Comparison of ENCODE assay signal across 31 cellular contexts in genomic region chr11:36688892-36689291, GRCh38.
"Had no signal": no experiment of that assay in that cellular context is flagged by ENCODE, and none has a peak within 500 bp of the region (broad histone marks: within the 10 kb centered on the region; RNA-seq: fewer than 3 reads in every experiment).

No MANE protein-coding gene starts in this region.

- H3K36me3 Mint-ChIP-seq: activated naive CD4-positive, alpha-beta T cell treated with anti-CD3 and anti-CD28 coated beads, Interleukin-2, amount 10 ng/mL, durations not matched to agents 7 days and 5 days; activated naive CD4-positive, alpha-beta T cell treated with anti-CD3 and anti-CD28 coated beads, Interleukin-2, amount 50 U/mL, for 72 hours; activated naive CD8-positive, alpha-beta T cell treated with anti-CD3 and anti-CD28 coated beads, Interleukin-2, amount 10 ng/mL, durations not matched to agents 7 days and 5 days; brain had no signal

- H3K4me3 ChIP-seq: ascending aorta, breast epithelium, cardiac muscle cell, colonic mucosa, esophagus squamous epithelium, gastroesophageal sphincter, heart right ventricle had no signal

- H3K4me3 Mint-ChIP-seq: activated CD4-positive, alpha-beta memory T cell treated with anti-CD3 and anti-CD28 coated beads, Interleukin-2, amount 10 ng/mL, durations not matched to agents 7 days and 5 days; activated CD4-positive, alpha-beta T cell treated with anti-CD3 and anti-CD28 coated beads, Interleukin-2, amount 10 ng/mL, durations not matched to agents 7 days and 5 days; activated naive CD4-positive, alpha-beta T cell treated with anti-CD3 and anti-CD28 coated beads, Interleukin-2, amount 10 ng/mL, durations not matched to agents 7 days and 5 days; activated naive CD8-positive, alpha-beta T cell treated with anti-CD3 and anti-CD28 coated beads, Interleukin-2, amount 10 ng/mL, durations not matched to agents 7 days and 5 days; activated T-cell treated with anti-CD3 and anti-CD28 coated beads, Interleukin-2, amount 50 U/mL, for 24 hours; activated T-cell treated with anti-CD3 and anti-CD28 coated beads, Interleukin-2, amount 50 U/mL, for 72 hours; brain; WTC11 had no signal

- DNase-seq: activated CD4-positive, alpha-beta memory T cell treated with anti-CD3 and anti-CD28 coated beads, Interleukin-2, amount 10 ng/mL, durations not matched to agents 7 days and 5 days; activated CD4-positive, alpha-beta T cell treated with anti-CD3 and anti-CD28 coated beads for 1 hour; activated CD4-positive, alpha-beta T cell treated with anti-CD3 and anti-CD28 coated beads for 4 hours; activated CD4-positive, alpha-beta T cell treated with anti-CD3 and anti-CD28 coated beads, Interleukin-2, amount 10 ng/mL, durations not matched to agents 7 days and 5 days; activated CD4-positive, alpha-beta T cell treated with anti-CD3 and anti-CD28 coated beads, Interleukin-2, amount 50 U/mL, for 4 hours; activated CD8-positive, alpha-beta memory T cell treated with anti-CD3 and anti-CD28 coated beads, Interleukin-2, amount 50 U/mL, for 48 hours; activated gamma-delta T cell; activated naive CD4-positive, alpha-beta T cell; activated naive CD4-positive, alpha-beta T cell treated with anti-CD3 and anti-CD28 coated beads, Interleukin-2, amount 10 ng/mL, durations not matched to agents 7 days and 5 days; activated naive CD8-positive, alpha-beta T cell treated with anti-CD3 and anti-CD28 coated beads, Interleukin-2, amount 10 ng/mL, durations not matched to agents 7 days and 5 days; activated T-cell treated with anti-CD3 and anti-CD28 coated beads for 4 hours; activated T-cell treated with anti-CD3 and anti-CD28 coated beads, Interleukin-2, amount 50 U/mL, for 24 hours; activated T-cell treated with anti-CD3 and anti-CD28 coated beads, Interleukin-2, amount 50 U/mL, for 72 hours; central memory CD4-positive, alpha-beta T cell; cerebellar nuclear complex; colonic mucosa; effector CD8-positive, alpha-beta T cell; esophagus squamous epithelium; foreskin melanocyte; heart right ventricle; T-helper 2 cell had no signal

- H3K27ac ChIP-seq: ascending aorta, breast epithelium, cardiac muscle cell, colonic mucosa, epithelial cell of prostate, esophagus squamous epithelium, gastroesophageal sphincter, heart right ventricle had no signal

- FAIRE-seq: endometrium, endothelial cell of umbilical vein had no signal

- H3K9me3 ChIP-seq: ascending aorta, breast epithelium, colonic mucosa, esophagus squamous epithelium, gastroesophageal sphincter, heart right ventricle had no signal

- H3K9me3 Mint-ChIP-seq: activated CD4-positive, alpha-beta memory T cell treated with anti-CD3 and anti-CD28 coated beads, Interleukin-2, amount 10 ng/mL, durations not matched to agents 7 days and 5 days; activated CD4-positive, alpha-beta T cell treated with anti-CD3 and anti-CD28 coated beads, Interleukin-2, amount 10 ng/mL, durations not matched to agents 7 days and 5 days; activated naive CD4-positive, alpha-beta T cell treated with anti-CD3 and anti-CD28 coated beads, Interleukin-2, amount 10 ng/mL, durations not matched to agents 7 days and 5 days; activated naive CD4-positive, alpha-beta T cell treated with anti-CD3 and anti-CD28 coated beads, Interleukin-2, amount 50 U/mL, for 72 hours; activated naive CD8-positive, alpha-beta T cell treated with anti-CD3 and anti-CD28 coated beads, Interleukin-2, amount 10 ng/mL, durations not matched to agents 7 days and 5 days; activated T-cell treated with anti-CD3 and anti-CD28 coated beads, Interleukin-2, amount 50 U/mL, for 24 hours; activated T-cell treated with anti-CD3 and anti-CD28 coated beads, Interleukin-2, amount 50 U/mL, for 72 hours; brain had no signal

- H3K4me1 Mint-ChIP-seq: activated CD4-positive, alpha-beta memory T cell treated with anti-CD3 and anti-CD28 coated beads, Interleukin-2, amount 10 ng/mL, durations not matched to agents 7 days and 5 days; activated naive CD4-positive, alpha-beta T cell treated with anti-CD3 and anti-CD28 coated beads, Interleukin-2, amount 10 ng/mL, durations not matched to agents 7 days and 5 days; brain; WTC11 had no signal

- H3K4me1 ChIP-seq: ascending aorta, breast epithelium, colonic mucosa, esophagus squamous epithelium, gastroesophageal sphincter, heart right ventricle had no signal

- H3K27ac Mint-ChIP-seq: activated CD4-positive, alpha-beta memory T cell treated with anti-CD3 and anti-CD28 coated beads, Interleukin-2, amount 10 ng/mL, durations not matched to agents 7 days and 5 days; activated CD4-positive, alpha-beta T cell treated with anti-CD3 and anti-CD28 coated beads, Interleukin-2, amount 10 ng/mL, durations not matched to agents 7 days and 5 days; activated naive CD4-positive, alpha-beta T cell treated with anti-CD3 and anti-CD28 coated beads, Interleukin-2, amount 10 ng/mL, durations not matched to agents 7 days and 5 days; activated naive CD4-positive, alpha-beta T cell treated with anti-CD3 and anti-CD28 coated beads, Interleukin-2, amount 50 U/mL, for 72 hours; activated naive CD8-positive, alpha-beta T cell treated with anti-CD3 and anti-CD28 coated beads, Interleukin-2, amount 10 ng/mL, durations not matched to agents 7 days and 5 days; activated T-cell treated with anti-CD3 and anti-CD28 coated beads, Interleukin-2, amount 50 U/mL, for 24 hours; activated T-cell treated with anti-CD3 and anti-CD28 coated beads, Interleukin-2, amount 50 U/mL, for 72 hours; brain; WTC11 had no signal

- H3K36me3 ChIP-seq: ascending aorta, breast epithelium, cardiac muscle cell, colonic mucosa, esophagus squamous epithelium, gastroesophageal sphincter, heart right ventricle had no signal

- H3K27me3 ChIP-seq: ascending aorta, cardiac muscle cell, colonic mucosa had no signal
